1 cellular context compared by ENCODE assay signal in the genomic region with DNA sequence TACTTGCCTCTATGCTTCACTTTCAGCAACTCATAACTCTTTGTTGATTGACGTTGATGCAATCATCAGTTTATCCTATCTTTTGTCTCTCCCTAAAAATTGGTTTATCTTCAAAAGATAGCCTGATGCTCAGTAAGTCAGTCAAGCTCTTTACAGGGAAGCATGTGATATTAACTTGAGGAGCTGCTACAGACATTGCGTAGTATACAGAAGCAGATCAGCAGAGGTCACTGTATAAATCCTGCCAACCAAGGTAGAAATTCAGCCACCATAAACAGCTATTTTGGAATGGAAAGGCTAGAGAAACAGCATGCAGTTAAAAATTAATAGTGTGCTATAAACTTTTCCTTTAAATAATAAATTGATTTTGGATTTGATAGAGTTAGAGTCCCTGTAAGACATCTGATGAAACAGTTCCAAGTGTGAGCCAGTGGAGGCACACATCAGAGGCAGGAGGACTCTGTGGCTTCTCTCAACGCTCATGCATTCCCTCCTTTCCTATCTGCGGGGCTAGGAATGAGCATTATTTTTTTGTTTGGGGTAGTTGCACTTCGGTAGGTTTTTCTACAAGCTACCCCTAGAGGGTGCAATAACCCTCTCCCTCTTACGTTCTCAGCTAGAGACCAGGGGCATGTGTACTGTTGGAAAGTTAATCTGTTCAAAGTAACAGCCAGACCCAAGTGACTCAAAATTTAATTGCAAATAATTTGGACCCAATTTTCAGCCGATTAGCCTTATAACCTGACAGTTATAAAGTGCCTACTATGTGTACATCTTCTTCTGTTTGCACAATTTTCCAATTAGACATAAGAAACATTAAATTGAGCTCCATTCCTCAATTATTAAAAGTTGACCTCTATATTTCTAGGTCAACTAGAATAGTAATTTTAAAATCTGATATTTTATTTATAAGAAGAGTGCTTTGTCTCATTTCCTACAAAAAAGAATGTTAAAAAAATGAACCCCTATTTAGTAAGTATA.
TF ChIP-seq lines count a peak whose summit lies in the region.

No MANE protein-coding gene starts in this region.

TF ChIP-seq in HepG2, 621 proteins besides CTCF, POLR2A, EP300 and RAD21 (continued from another document):
- TF ChIP-seq HOXA5 (CRISPR knock-in tag; IDR thresholded peaks at IDR 0.05) (no peak), ZFP36 (IDR thresholded peaks at IDR 0.05; ENCODE audit: borderline replicate concordance, low read depth, low read length, partially characterized antibody) (no peak), ZNF619 (CRISPR knock-in tag; IDR thresholded peaks at IDR 0.05) (no peak), CREB1 (IDR thresholded peaks at IDR 0.05) (no peak), CREB1 (CRISPR knock-in tag; IDR thresholded peaks at IDR 0.05) (no peak), ZNF550 (CRISPR knock-in tag; IDR thresholded peaks at IDR 0.05; ENCODE audit: borderline replicate concordance) (no peak), DDIT3 (CRISPR knock-in tag; IDR thresholded peaks at IDR 0.05) (no peak), ARID3A (IDR thresholded peaks at IDR 0.05; ENCODE audit: low read depth, low read length) (no peak), ZNF441 (CRISPR knock-in tag; IDR thresholded peaks at IDR 0.05; ENCODE audit: borderline replicate concordance) (no peak), ETS1 (CRISPR knock-in tag; IDR thresholded peaks at IDR 0.05) (no peak), ZNF282 (IDR thresholded peaks at IDR 0.05; ENCODE audit: partially characterized antibody) (no peak), ZNF329 (CRISPR knock-in tag; IDR thresholded peaks at IDR 0.05; ENCODE audit: low read depth) (no peak), ZNF230 (CRISPR knock-in tag; IDR thresholded peaks at IDR 0.05) (no peak), ZNF790 (CRISPR knock-in tag; IDR thresholded peaks at IDR 0.05; ENCODE audit: borderline replicate concordance) (no peak), RFX5 (IDR thresholded peaks at IDR 0.05; ENCODE audit: low read depth, low read length) (no peak), ARID5B (CRISPR knock-in tag; IDR thresholded peaks at IDR 0.05) (no peak), HOXD1 (CRISPR knock-in tag; IDR thresholded peaks at IDR 0.05) (no peak), ZBTB43 (CRISPR knock-in tag; conservative IDR thresholded peaks at IDR 0.05) (no peak), MIXL1 (CRISPR knock-in tag; IDR thresholded peaks at IDR 0.05) (0 out of 2 replicates have a peak, but pooled peaks have one; percentile 51), ZBTB20 (CRISPR knock-in tag; IDR thresholded peaks at IDR 0.05; ENCODE audit: borderline replicate concordance, low read depth) (no peak), KAT8 (CRISPR knock-in tag; IDR thresholded peaks at IDR 0.05) (0 out of 2 replicates have a peak, but pooled peaks have one; percentile 43), ZNF24 (IDR thresholded peaks at IDR 0.05) (no peak), ONECUT2 (CRISPR knock-in tag; IDR thresholded peaks at IDR 0.05) (no peak), ZSCAN25 (CRISPR knock-in tag; IDR thresholded peaks at IDR 0.05) (no peak)
- TF ChIP-seq, protein P1, sequence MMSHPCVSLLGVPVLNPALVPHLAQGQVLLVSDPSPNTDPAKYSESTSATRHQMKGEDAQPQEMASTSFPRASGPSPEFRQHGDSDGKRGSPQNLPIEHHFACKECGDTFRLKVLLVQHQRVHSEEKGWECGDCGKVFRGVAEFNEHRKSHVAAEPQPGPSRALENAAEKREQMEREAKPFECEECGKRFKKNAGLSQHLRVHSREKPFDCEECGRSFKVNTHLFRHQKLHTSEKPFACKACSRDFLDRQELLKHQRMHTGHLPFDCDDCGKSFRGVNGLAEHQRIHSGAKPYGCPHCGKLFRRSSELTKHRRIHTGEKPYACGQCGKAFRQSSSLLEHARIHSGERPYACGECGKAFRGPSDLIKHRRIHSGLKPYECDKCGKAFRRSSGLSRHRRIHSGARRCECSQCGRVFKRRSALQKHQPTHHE (CRISPR knock-in tag; IDR thresholded peaks at IDR 0.05; ENCODE audit: borderline replicate concordance) = no peak
